9 cellular contexts compared by ENCODE assay signal in genomic region chr18:63098014-63098981, GRCh38.
DNase-seq lines count a peak whose midpoint lies in the region; ATAC-seq, FAIRE-seq and TF ChIP-seq lines count a peak whose summit lies in the region.
"Had no signal": no experiment of that assay in that cellular context is flagged by ENCODE, and none has a peak within 500 bp of the region (broad histone marks: within the 10 kb centered on the region; RNA-seq: fewer than 3 reads in every experiment).

No MANE protein-coding gene starts in this region.

- H3K36me3 ChIP-seq in H7 (replicated peaks; ENCODE audit: control insufficient read depth, insufficient read depth, low read length), result no peaks in the 10 kb centered on the region
- no peaks in the 10 kb centered on the region for H3K36me3 ChIP-seq in neuronal stem cell (replicated peaks in 1 of 2; ENCODE audit: control insufficient read depth in 2 of 2, insufficient read depth in 2 of 2, low read length in 2 of 2)

- no peaks in the 10 kb centered on the region for H3K27me3 Mint-ChIP-seq in CD4-positive, alpha-beta T cell
- peaks cover 4% of the 10 kb centered on the region for H3K27me3 Mint-ChIP-seq in activated T-helper 17 cell treated with anti-CD3 and anti-CD28 coated beads, Interleukin-2, amount 50 U/mL, for 72 hours
- H3K27me3 Mint-ChIP-seq in HFFc6 (ENCODE audit: insufficient read depth), result peaks cover 41% of the 10 kb centered on the region

- H3K27ac Mint-ChIP-seq in CD4-positive, alpha-beta T cell, result peak overlapping the region; percentile 50
- H3K27ac Mint-ChIP-seq in activated T-helper 17 cell treated with anti-CD3 and anti-CD28 coated beads, Interleukin-2, amount 50 U/mL, for 72 hours, result peak overlapping the region; percentile 34
- H3K27ac Mint-ChIP-seq in HFFc6, result no peak overlapping the region

- POLR2A ChIA-PET in CD4-positive, alpha-beta T cell (lab: Charles Lee), result no interaction called here

- no peak overlapping the region for H4K8ac ChIP-seq in neuronal stem cell (ENCODE audit: low read depth, low read length)

- H2BK15ac ChIP-seq in neuronal stem cell (ENCODE audit: low read length), result no peak overlapping the region

- no peak overlapping the region for H2BK5ac ChIP-seq in neuronal stem cell (ENCODE audit: low read length)

- H3K36me3 Mint-ChIP-seq in CD4-positive, alpha-beta T cell (ENCODE audit: low read depth), result no peaks in the 10 kb centered on the region
- no peaks in the 10 kb centered on the region for H3K36me3 Mint-ChIP-seq in activated T-helper 17 cell treated with anti-CD3 and anti-CD28 coated beads, Interleukin-2, amount 50 U/mL, for 72 hours (ENCODE audit: low read depth)
- H3K36me3 Mint-ChIP-seq in HFFc6 (ENCODE audit: low read depth), result no peaks in the 10 kb centered on the region

- H3K4me3 Mint-ChIP-seq in CD4-positive, alpha-beta T cell, result peak overlapping the region; percentile 52
- peak overlapping the region; percentile 41 for H3K4me3 Mint-ChIP-seq in activated T-helper 17 cell treated with anti-CD3 and anti-CD28 coated beads, Interleukin-2, amount 50 U/mL, for 72 hours
- no peak overlapping the region for H3K4me3 Mint-ChIP-seq in HFFc6

- H3K9me3 ChIP-seq in CD4-positive, alpha-beta T cell (ENCODE audit: control insufficient read depth, low read length), result no peaks in the 10 kb centered on the region
- H3K9me3 ChIP-seq in neuronal stem cell (replicated peaks in 1 of 2; ENCODE audit: control insufficient read depth in 2 of 2, insufficient read depth in 1 of 2, low read depth in 1 of 2, low read length in 2 of 2), result no peaks in the 10 kb centered on the region

- no CpG with 5 or more reads among the region's 16 CpGs for WGBS in neuronal stem cell (ENCODE audit: extremely low coverage in 2 of 2, insufficient read length in 2 of 2, insufficient replicate concordance in 1 of 2), 2 donors

- no peak overlapping the region for H3K4ac ChIP-seq in neuronal stem cell (ENCODE audit: low read length)

- no peak for FAIRE-seq in RCC 7860 (lab: Jason Lieb, UNC)
- FAIRE-seq: islet of Langerhans had no signal

- H3K9ac ChIP-seq in neuronal stem cell (ENCODE audit: low read depth, low read length, poor library complexity), result no peak overlapping the region

- peak; percentile 66 for ATAC-seq in CD4-positive, alpha-beta T cell (ENCODE audit: poor library complexity)
- ATAC-seq in GM19455 (IDR thresholded peaks at IDR 0.05; ENCODE audit: unreplicated experiment) (peak; percentile 79), HG03442 (IDR thresholded peaks at IDR 0.05; ENCODE audit: unreplicated experiment) (peak; percentile 66)
- peak; percentile 86 for ATAC-seq in activated T-helper 17 cell treated with anti-CD3 and anti-CD28 coated beads, Interleukin-2, amount 50 U/mL, for 72 hours (replicated peaks)

- H2AFZ ChIP-seq in neuronal stem cell (ENCODE audit: low read length), result no peak overlapping the region

- H3K14ac ChIP-seq in neuronal stem cell (ENCODE audit: low read length), result no peak overlapping the region

- no peak overlapping the region for H3K4me3 ChIP-seq in H7 (ENCODE audit: insufficient read depth, low read depth, low read length)
- no peak overlapping the region for H3K4me3 ChIP-seq in neuronal stem cell (ENCODE audit: low read length in 2 of 2)

- H3K79me1 ChIP-seq in neuronal stem cell (ENCODE audit: low read depth, low read length), result no peaks in the 10 kb centered on the region

- peaks cover 0 to 8% of the 10 kb centered on the region in 2 donors for H3K4me1 ChIP-seq in neuronal stem cell (ENCODE audit: control insufficient read depth in 2 of 2, insufficient read depth in 1 of 2, low read depth in 1 of 2, low read length in 2 of 2)

- H2BK12ac ChIP-seq in neuronal stem cell (ENCODE audit: low read length), result no peak overlapping the region

- H3K18ac ChIP-seq in neuronal stem cell (ENCODE audit: low read length), result no peak overlapping the region

- peak in 6 of 10 experiments; percentile 13 to 41 (median 28) for DNase-seq in CD4-positive, alpha-beta T cell
- no peak for DNase-seq in H7
- no peak for DNase-seq in neuronal stem cell (ENCODE audit: low spot score)
- no peak for DNase-seq in RCC 7860 (ENCODE audit: low spot score)
- no peak for DNase-seq in HFFc6

- no peak overlapping the region for H3K27ac ChIP-seq in CD4-positive, alpha-beta T cell (ENCODE audit: low read depth, low read length)
- H3K27ac ChIP-seq in neuronal stem cell (replicated peaks; ENCODE audit: low read length), result no peak overlapping the region

- no peak overlapping the region for H4K91ac ChIP-seq in neuronal stem cell (ENCODE audit: low read depth, low read length, poor library complexity)

- H3K9me3 Mint-ChIP-seq in CD4-positive, alpha-beta T cell, result no peaks in the 10 kb centered on the region
- no peaks in the 10 kb centered on the region for H3K9me3 Mint-ChIP-seq in activated T-helper 17 cell treated with anti-CD3 and anti-CD28 coated beads, Interleukin-2, amount 50 U/mL, for 72 hours
- peaks cover 2% of the 10 kb centered on the region for H3K9me3 Mint-ChIP-seq in HFFc6

- CTCF ChIA-PET in CD4-positive, alpha-beta T cell (lab: Charles Lee), result no interaction called here

- no peak overlapping the region for H3K23ac ChIP-seq in neuronal stem cell (ENCODE audit: low read depth, low read length, poor library complexity)

- H3K4me2 ChIP-seq in neuronal stem cell (ENCODE audit: insufficient read depth, low read length, poor library complexity, severe bottlenecking), result no peak overlapping the region

- peaks cover 47% of the 10 kb centered on the region for H3K4me1 Mint-ChIP-seq in CD4-positive, alpha-beta T cell (ENCODE audit: low read depth)
- peaks cover 23% of the 10 kb centered on the region for H3K4me1 Mint-ChIP-seq in activated T-helper 17 cell treated with anti-CD3 and anti-CD28 coated beads, Interleukin-2, amount 50 U/mL, for 72 hours
- H3K4me1 Mint-ChIP-seq in HFFc6 (ENCODE audit: low read depth), result no peaks in the 10 kb centered on the region

- H2AK5ac ChIP-seq in neuronal stem cell (ENCODE audit: low read depth, low read length), result no peak overlapping the region

- no peak for TF ChIP-seq CTCF in CD4-positive, alpha-beta T cell (IDR thresholded peaks at IDR 0.05)
- no peak for TF ChIP-seq CTCF in HFFc6 (IDR thresholded peaks at IDR 0.05)

- intact Hi-C loops in CD4-positive, alpha-beta T cell (cut with DNase I, micrococcal nuclease), result no loop called here

- no peaks in the 10 kb centered on the region for H3K27me3 ChIP-seq in CD4-positive, alpha-beta T cell (ENCODE audit: control insufficient read depth, insufficient read depth, low read length)
- H3K27me3 ChIP-seq in H7 (ENCODE audit: control insufficient read depth, insufficient read depth, low read length), result no peaks in the 10 kb centered on the region
- H3K27me3 ChIP-seq in neuronal stem cell (ENCODE audit: control insufficient read depth in 3 of 3, insufficient read depth in 3 of 3, low read depth in 1 of 3, low read length in 3 of 3), result peaks cover 0 to 13% (median 0%) of the 10 kb centered on the region in 3 experiments

- no peak overlapping the region for H2BK120ac ChIP-seq in neuronal stem cell (ENCODE audit: low read depth, low read length)

Comparison
In these comparisons a context has a peak if more than half of its experiments do, and no peak if none do; other contexts are left out.
1. DNase-seq: peak in CD4-positive, alpha-beta T cell (6 of 10); none in H7 (single experiment), neuronal stem cell (single experiment), RCC 7860 (single experiment) and HFFc6 (single experiment).
2. Peak in every context shown above with its lines, with median percentiles within 50 percentile points of each other: ATAC-seq.